Comparison of ENCODE assay signal across 23 cellular contexts in genomic region chr10:66564341-66564740, GRCh38.
"Had no signal": no experiment of that assay in that cellular context is flagged by ENCODE, and none has a peak within 500 bp of the region (broad histone marks: within the 10 kb centered on the region; RNA-seq: fewer than 3 reads in every experiment).

No MANE protein-coding gene starts in this region.

- H3K9me3 ChIP-seq: ascending aorta, esophagus squamous epithelium, stomach, testis had no signal

- DNase-seq: activated CD4-positive, alpha-beta T cell treated with anti-CD3 and anti-CD28 coated beads, Interleukin-2, amount 10 ng/mL, durations not matched to agents 7 days and 5 days; activated CD4-positive, CD25-positive, alpha-beta regulatory T cell; activated CD8-positive, alpha-beta memory T cell treated with anti-CD3 and anti-CD28 coated beads, Interleukin-2, amount 50 U/mL, for 4 hours; activated effector memory CD4-positive, alpha-beta T cell treated with Interleukin-2 at 50 U/mL for 16 hours; activated naive CD4-positive, alpha-beta T cell treated with anti-CD3 and anti-CD28 coated beads, Interleukin-2, amount 50 U/mL, for 16 hours; activated T-cell treated with anti-CD3 and anti-CD28 coated beads, Interleukin-2, amount 50 U/mL, for 4 hours; effector CD4-positive, alpha-beta T cell; esophagus squamous epithelium; glutamatergic neuron; hippocampal formation; left ventricle myocardium superior; naive B cell; right cardiac atrium; stimulated activated CD4-positive, alpha-beta T cell treated with anti-CD3 and anti-CD28 coated beads, Interleukin-4, amount 100 ng/mL, for 1 hour; stomach; T-helper 1 cell; T-helper 9 cell; testis had no signal

- H3K27me3 ChIP-seq: ascending aorta, esophagus squamous epithelium, stomach, testis had no signal

- H3K4me2 ChIP-seq: smooth muscle cell had no signal

- H3K4me3 ChIP-seq: ascending aorta, esophagus squamous epithelium, smooth muscle cell, stomach, testis had no signal

- FAIRE-seq: endothelial cell of umbilical vein, keratinocyte had no signal

- H3K36me3 ChIP-seq: ascending aorta, esophagus squamous epithelium, stomach had no signal

- H3K4me1 ChIP-seq: ascending aorta, esophagus squamous epithelium, stomach, testis had no signal

- H3K27ac ChIP-seq: ascending aorta, esophagus squamous epithelium, stomach, testis had no signal

- ATAC-seq: activated T-cell treated with anti-CD3 and anti-CD28 coated beads, Interleukin-2, amount 50 U/mL, for 4 hours; left ventricle myocardium superior; right cardiac atrium; stimulated activated effector memory CD8-positive, alpha-beta T cell treated with anti-CD3 and anti-CD28 coated beads, Interleukin-12 subunit alpha, Interleukin-12 subunit beta, amount 100 ng/mL, for 72 hours had no signal
